Comparison of ENCODE assay signal across 16 cellular contexts in genomic region chr6:159745081-159745480, GRCh38.
"Had no signal": no experiment of that assay in that cellular context is flagged by ENCODE, and none has a peak within 500 bp of the region (broad histone marks: within the 10 kb centered on the region; RNA-seq: fewer than 3 reads in every experiment).

No MANE protein-coding gene starts in this region.

- H3K9me3 Mint-ChIP-seq: activated naive CD8-positive, alpha-beta T cell treated with anti-CD3 and anti-CD28 coated beads, Interleukin-2, amount 10 ng/mL, durations not matched to agents 7 days and 5 days; activated T-helper 2 cell treated with anti-CD3 and anti-CD28 coated beads, Interferon-gamma antibody, Interleukin-2, Interleukin-4, amounts not matched to agents 10 μg/mL and 5 μg/mL and 100 μg/mL, durations not matched to agents 14 hours and 24 hours and 36 hours had no signal

- H3K4me3 ChIP-seq: cardiac muscle cell, coronary artery, gastrocnemius medialis, heart right ventricle, right atrium auricular region, testis had no signal

- ATAC-seq: gastrocnemius medialis, heart right ventricle had no signal

- H3K27me3 Mint-ChIP-seq: activated naive CD8-positive, alpha-beta T cell treated with anti-CD3 and anti-CD28 coated beads, Interleukin-2, amount 10 ng/mL, durations not matched to agents 7 days and 5 days had no signal

- H3K4me1 ChIP-seq: gastrocnemius medialis, right atrium auricular region, testis had no signal

- H3K27me3 ChIP-seq: cardiac muscle cell, gastrocnemius medialis, heart right ventricle, right atrium auricular region, testis had no signal

- H3K9me3 ChIP-seq: gastrocnemius medialis, heart right ventricle, right atrium auricular region, testis had no signal

- H3K27ac Mint-ChIP-seq: activated naive CD8-positive, alpha-beta T cell treated with anti-CD3 and anti-CD28 coated beads, Interleukin-2, amount 10 ng/mL, durations not matched to agents 7 days and 5 days had no signal

- H3K27ac ChIP-seq: cardiac muscle cell, coronary artery, gastrocnemius medialis, right atrium auricular region, testis had no signal

- DNase-seq: activated CD4-positive, alpha-beta T cell treated with anti-CD3 and anti-CD28 coated beads, Interleukin-2, amount 50 U/mL, for 4 hours; activated CD4-positive, CD25-positive, alpha-beta regulatory T cell treated with anti-CD3 and anti-CD28 coated beads, Interleukin-2, amount 50 U/mL, for 72 hours; activated CD8-positive, alpha-beta memory T cell treated with anti-CD3 and anti-CD28 coated beads, Interleukin-2, amount 50 U/mL, for 4 hours; activated naive CD8-positive, alpha-beta T cell treated with anti-CD3 and anti-CD28 coated beads, Interleukin-2, amount 10 ng/mL, durations not matched to agents 7 days and 5 days; aorta; effector CD8-positive, alpha-beta T cell; gastrocnemius medialis; heart right ventricle; posterior cingulate gyrus; SIG-M5; stimulated activated naive CD4-positive, alpha-beta T cell; testis had no signal

- H3K4me3 Mint-ChIP-seq: activated naive CD8-positive, alpha-beta T cell treated with anti-CD3 and anti-CD28 coated beads, Interleukin-2, amount 10 ng/mL, durations not matched to agents 7 days and 5 days had no signal
